ENCODE assay signal across 1 cellular context in genomic region chr21:33971492-33972013, GRCh38.
TF ChIP-seq lines count a peak whose summit lies in the region.

No MANE protein-coding gene starts in this region.

TF ChIP-seq in HCT116, 20 proteins besides CTCF, POLR2A, EP300 and RAD21 (continued from another document):
- TF ChIP-seq JUND (IDR thresholded peaks at IDR 0.05) (no peak), EGR1 (IDR thresholded peaks at IDR 0.05; ENCODE audit: low read depth) (no peak), ZFX (IDR thresholded peaks at IDR 0.05) (no peak), FOSL1 (IDR thresholded peaks at IDR 0.05; ENCODE audit: low read depth) (no peak)
